Comparison of ENCODE assay signal across 15 cellular contexts in the genomic region with DNA sequence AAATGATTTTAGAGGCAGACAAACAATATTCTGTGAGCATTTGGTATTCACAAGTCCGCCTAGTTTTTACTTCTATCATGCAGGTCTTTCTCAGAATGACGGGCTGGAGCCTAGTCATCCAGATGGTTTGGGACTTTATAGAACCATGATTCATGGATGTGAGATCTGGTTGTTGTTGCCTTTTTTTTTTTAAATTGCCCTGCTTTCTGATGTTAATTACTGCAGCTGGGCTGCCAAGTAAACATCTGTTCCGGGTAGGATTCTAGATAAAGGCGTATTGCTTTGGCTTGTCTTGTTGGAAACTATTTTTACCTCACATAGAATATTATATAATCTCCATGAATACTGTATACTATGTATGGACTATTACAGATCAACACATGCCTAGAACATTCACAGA. TPM values are rescaled to one million over a fixed set of nuclear protein-coding genes. Genes with fewer than 3 reads are reported as not detected.
A peak's percentile ranks its signal among the peaks of the same experiment; 100 is the strongest.
DNase-seq lines count a peak whose midpoint lies in the region; ATAC-seq, FAIRE-seq and TF ChIP-seq lines count a peak whose summit lies in the region.
"Had no signal": no experiment of that assay in that cellular context is flagged by ENCODE, and none has a peak within 500 bp of the region (broad histone marks: within the 10 kb centered on the region; RNA-seq: fewer than 3 reads in every experiment).

No MANE protein-coding gene starts in this region.

- no peaks in the 10 kb centered on the region for H3K79me2 ChIP-seq in mesendoderm (ENCODE audit: control insufficient read depth, insufficient read depth, low read length)

- H3K27me3 ChIP-seq in pancreas (no peaks in the 10 kb centered on the region), mesendoderm (ENCODE audit: insufficient read depth, low read length, poor library complexity) (no peaks in the 10 kb centered on the region)
- H3K27me3 ChIP-seq: transverse colon had no signal

- FAIRE-seq in pancreas (lab: Jason Lieb, UNC): no peak

- H2BK15ac ChIP-seq in mesendoderm (replicated peaks; ENCODE audit: low read depth): no peak overlapping the region

- H3K27ac ChIP-seq in pancreas (peak overlapping the region in 1 of 4 donors; percentile 16), mesendoderm (ENCODE audit: low read depth, low read length) (no peak overlapping the region)
- H3K27ac ChIP-seq: transverse colon had no signal

- H3K9ac ChIP-seq in mesendoderm (ENCODE audit: low read length): no peak overlapping the region

- peaks cover 0 to 10% (median 0%) of the 10 kb centered on the region in 3 donors for H3K4me1 ChIP-seq in pancreas
- no peaks in the 10 kb centered on the region for H3K4me1 ChIP-seq in mesendoderm (ENCODE audit: control insufficient read depth, low read depth, low read length)

- no peak overlapping the region for H3K56ac ChIP-seq in mesendoderm (ENCODE audit: low read length)

- no peak overlapping the region for H3K4me3 ChIP-seq in pancreas
- no peak overlapping the region for H3K4me3 ChIP-seq in mesendoderm (ENCODE audit: low read length)
- H3K4me3 ChIP-seq: transverse colon had no signal

- H2BK120ac ChIP-seq in mesendoderm (ENCODE audit: low read depth, low read length): no peak overlapping the region

- no peak overlapping the region for H3K4ac ChIP-seq in mesendoderm (ENCODE audit: low read depth, low read length)

- DNase-seq in GM03348 (ENCODE audit: low spot score) (peak; percentile 59), NCI-H1694 (lab: John Stamatoyannopoulos, UW) (peak; percentile 87), fibroblast of gingiva (ENCODE audit: low read depth) (peak; percentile 45), pancreas (no peak), hippocampal formation (lab: John Stamatoyannopoulos, UW) (no peak), NCI-H524 (lab: John Stamatoyannopoulos, UW) (no peak), mesendoderm (no peak)
- DNase-seq in stimulated activated CD4-positive, alpha-beta T cell treated with anti-CD3 and anti-CD28 coated beads, Interleukin-1b, Interleukin-23, amount 100 ng/mL, for 48 hours: no peak
- DNase-seq: amniotic stem cell, cortex of kidney, EL, foreskin melanocyte, NCI-H82, transverse colon had no signal

- H2BK5ac ChIP-seq in mesendoderm (ENCODE audit: low read length): no peak overlapping the region

- no peaks in the 10 kb centered on the region for H3K9me3 ChIP-seq in pancreas
- H3K9me3 ChIP-seq: transverse colon had no signal

- intact Hi-C loops in pancreas (cut with DNase I): no loop called here

- peaks cover 1% of the 10 kb centered on the region for H3K79me1 ChIP-seq in mesendoderm (ENCODE audit: low read length)

- 30 to 32% methylated on average over 4 of the region's 4 CpGs for WGBS in pancreas, 2 donors
- WGBS in mesendoderm (ENCODE audit: extremely low coverage, insufficient coverage, low lambda C conversion rate): no CpG with 5 or more reads among the region's 4 CpGs

- H3K18ac ChIP-seq in mesendoderm (ENCODE audit: low read length): no peak overlapping the region

- H4K8ac ChIP-seq in mesendoderm (ENCODE audit: low read depth, low read length): no peak overlapping the region

- H3K36me3 ChIP-seq in pancreas (no peaks in the 10 kb centered on the region), mesendoderm (ENCODE audit: control insufficient read depth, insufficient read depth, low read length) (no peaks in the 10 kb centered on the region)

- no peak for TF ChIP-seq CTCF in pancreas (IDR thresholded peaks at IDR 0.05)

- H3K4me2 ChIP-seq in mesendoderm (ENCODE audit: low read length): no peak overlapping the region

- no peak overlapping the region for H4K5ac ChIP-seq in mesendoderm (ENCODE audit: low read length)

- peak; percentile 58 to 70 (median 64) for ATAC-seq in pancreas

- no peak overlapping the region for H2AK5ac ChIP-seq in mesendoderm (ENCODE audit: low read length)

- H3K23ac ChIP-seq in mesendoderm (ENCODE audit: low read length): no peak overlapping the region

RNA-seq across cellular contexts. Expression of a gene that starts 58.1 kb away (rescaled TPM):
- 10 to 100 TPM in 2 of 6 donors, 1 to 10 TPM in 4; 4.6 to 14.3 (median 8.3) TPM for total RNA-seq in pancreas
- polyA plus RNA-seq in pancreas: 1 to 10 TPM; 3.4 to 3.6 TPM
- polyA plus RNA-seq in mesendoderm (2013, experiment 1 of 2): 5.0 TPM
- 6.1 TPM for polyA plus RNA-seq in mesendoderm (2013, experiment 2 of 2)
- polyA plus RNA-seq: IgD-negative memory B cell had no signal

Comparison
In these comparisons a context has a peak if more than half of its experiments do, and no peak if none do; other contexts are left out.
1. DNase-seq: peak in GM03348 (single experiment), NCI-H1694 (single experiment) and fibroblast of gingiva (single experiment); none in pancreas (0 of 6), hippocampal formation (0 of 2), NCI-H524 (0 of 2), stimulated activated CD4-positive, alpha-beta T cell treated with anti-CD3 and anti-CD28 coated beads, Interleukin-1b, Interleukin-23, amount 100 ng/mL, for 48 hours (single experiment) and mesendoderm (single experiment).